In the genomic region with DNA sequence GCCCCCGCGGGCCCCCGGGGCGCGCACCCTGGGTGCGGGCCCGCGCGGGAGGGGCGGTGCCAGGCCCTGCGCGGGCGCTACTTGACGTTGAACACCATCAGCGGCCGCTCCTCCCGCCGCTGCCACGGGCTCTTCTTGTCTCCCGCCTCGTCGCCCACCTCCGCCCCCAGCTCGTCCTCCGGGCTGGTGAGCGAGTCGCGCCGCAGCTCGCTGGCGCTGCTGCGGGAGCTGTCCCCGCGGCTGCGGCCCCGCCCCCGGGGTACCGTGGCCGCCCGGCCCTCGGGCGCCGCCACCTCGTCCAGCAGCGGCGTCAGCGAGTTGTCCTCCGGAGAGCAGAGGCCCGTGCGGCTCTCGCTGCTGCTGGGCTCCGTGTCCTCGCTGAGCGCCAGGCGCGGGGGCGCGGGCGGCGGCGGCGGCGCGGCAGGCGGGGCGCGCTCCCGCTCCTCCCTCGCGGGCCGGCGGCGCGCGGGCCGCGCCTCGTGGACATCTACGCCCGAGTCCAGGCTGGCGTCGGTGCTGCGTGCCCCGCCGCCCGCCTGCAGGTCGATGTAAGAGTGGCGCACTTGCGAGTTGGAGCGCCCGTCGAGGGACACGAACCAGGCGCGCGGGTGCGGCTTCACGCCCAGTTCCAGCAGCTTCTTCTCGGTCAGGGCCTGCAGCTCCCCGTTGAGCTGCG, we compare ENCODE assay signal across 1 cellular context.
A peak's percentile ranks its signal among the peaks of the same experiment; 100 is the strongest.
TF ChIP-seq lines count a peak whose summit lies in the region.

No MANE protein-coding gene starts in this region.

TF ChIP-seq in GM12878, 131 proteins besides CTCF, POLR2A, EP300 and RAD21:
- TF ChIP-seq, protein P1, sequence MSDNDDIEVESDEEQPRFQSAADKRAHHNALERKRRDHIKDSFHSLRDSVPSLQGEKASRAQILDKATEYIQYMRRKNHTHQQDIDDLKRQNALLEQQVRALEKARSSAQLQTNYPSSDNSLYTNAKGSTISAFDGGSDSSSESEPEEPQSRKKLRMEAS (IDR thresholded peaks at IDR 0.05; ENCODE audit: low read depth, low read length), result 0 out of 2 replicates have a peak, but pooled peaks have one; percentile 14
- TF ChIP-seq EGR1 (IDR thresholded peaks at IDR 0.05; ENCODE audit: borderline replicate concordance in 1 of 2, low read depth in 2 of 2, low read length in 2 of 2), result peak in 1 of 2 experiments; percentile 37; a peak in 1 of 3 replicates
- TF ChIP-seq, protein P2, sequence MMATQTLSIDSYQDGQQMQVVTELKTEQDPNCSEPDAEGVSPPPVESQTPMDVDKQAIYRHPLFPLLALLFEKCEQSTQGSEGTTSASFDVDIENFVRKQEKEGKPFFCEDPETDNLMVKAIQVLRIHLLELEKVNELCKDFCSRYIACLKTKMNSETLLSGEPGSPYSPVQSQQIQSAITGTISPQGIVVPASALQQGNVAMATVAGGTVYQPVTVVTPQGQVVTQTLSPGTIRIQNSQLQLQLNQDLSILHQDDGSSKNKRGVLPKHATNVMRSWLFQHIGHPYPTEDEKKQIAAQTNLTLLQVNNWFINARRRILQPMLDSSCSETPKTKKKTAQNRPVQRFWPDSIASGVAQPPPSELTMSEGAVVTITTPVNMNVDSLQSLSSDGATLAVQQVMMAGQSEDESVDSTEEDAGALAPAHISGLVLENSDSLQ (IDR thresholded peaks at IDR 0.05), result no peak
